Comparison of ENCODE assay signal across 8 cellular contexts in genomic region chr2:217988014-217988839, GRCh38. TPM values are rescaled to one million over a fixed set of nuclear protein-coding genes. Genes with fewer than 3 reads are reported as not detected.
DNase-seq lines count a peak whose midpoint lies in the region; ATAC-seq and TF ChIP-seq lines count a peak whose summit lies in the region.

No MANE protein-coding gene starts in this region.

- no peaks in the 10 kb centered on the region for H3K27me3 ChIP-seq in HUES64 (ENCODE audit: insufficient read depth, low read length)
- no peaks in the 10 kb centered on the region for H3K27me3 ChIP-seq in RWPE2 (ENCODE audit: insufficient read depth, poor library complexity, severe bottlenecking)
- H3K27me3 ChIP-seq in cardiac muscle cell, result peaks cover 3% of the 10 kb centered on the region
- no peaks in the 10 kb centered on the region for H3K27me3 ChIP-seq in ovary
- no peaks in the 10 kb centered on the region for H3K27me3 ChIP-seq in transverse colon

- intact Hi-C loops in ovary (cut with DNase I) (loop anchor here in 3 of 4 donors (2.0 to 10.0 kb wide), 5 partner anchors 43 to 199 kb away; no protein-coding TSS in a partner anchor), transverse colon (cut with DNase I; ENCODE audit: low total_unique reads) (loop anchor here (5.0 kb wide), 2 partner anchors 46 to 101 kb away; no protein-coding TSS in a partner anchor)

- H3K4me3 ChIP-seq in HUES64 (ENCODE audit: low read length) (peak overlapping the region; percentile 35), RWPE2 (ENCODE audit: severe bottlenecking) (no peak overlapping the region), cardiac muscle cell (no peak overlapping the region), ovary (no peak overlapping the region), transverse colon (no peak overlapping the region)

- H3K36me3 ChIP-seq in HUES64 (ENCODE audit: insufficient read depth, low read length) (no peaks in the 10 kb centered on the region), RWPE2 (ENCODE audit: low read depth) (no peaks in the 10 kb centered on the region), cardiac muscle cell (no peaks in the 10 kb centered on the region), ovary (no peaks in the 10 kb centered on the region), transverse colon (no peaks in the 10 kb centered on the region)

- in situ Hi-C loops in transverse colon (cut with MboI; ENCODE audit: low pct_ligation_motif_present in 1 of 4, low pct_unique_long_range_greater_than_20kb in 1 of 4, low sequenced_read_pairs in 3 of 4), result loop anchor here in 3 of 4 donors (5.0 to 25.0 kb wide), 5 partner anchors 83 to 201 kb away; no protein-coding TSS in a partner anchor

- TF ChIP-seq CTCF in GM12872 (IDR thresholded peaks at IDR 0.05; ENCODE audit: insufficient read depth, low read depth, low read length) (peak; percentile 87), RWPE2 (IDR thresholded peaks at IDR 0.05; ENCODE audit: poor library complexity, severe bottlenecking) (peak; percentile 84), cardiac muscle cell (IDR thresholded peaks at IDR 0.05; ENCODE audit: low read depth, low read length) (peak; percentile 91), ovary (IDR thresholded peaks at IDR 0.05) (peak; percentile 84 to 92 (median 91)), transverse colon (IDR thresholded peaks at IDR 0.05) (peak; percentile 81 to 90 (median 89))

- peak; percentile 84 for DNase-seq in RWPE2 (ENCODE audit: low spot score)
- peak; percentile 58 for DNase-seq in activated naive CD4-positive, alpha-beta T cell treated with anti-CD3 and anti-CD28 coated beads, Interleukin-2, amount 50 U/mL, for 16 hours
- peak; percentile 79 to 85 for DNase-seq in cardiac muscle cell (ENCODE audit: low read depth in 1 of 2, low spot score in 1 of 2)
- peak; percentile 84 to 92 (median 91) for DNase-seq in ovary
- DNase-seq in transverse colon, result peak; percentile 86

- TF ChIP-seq POLR2A in ovary (IDR thresholded peaks at IDR 0.05), result no peak
- no peak for TF ChIP-seq POLR2A in transverse colon (IDR thresholded peaks at IDR 0.05)

- 10% methylated on average over 13 of the region's 13 CpGs for WGBS in HUES64
- 2 to 4% (median 3%) methylated on average over 13 of the region's 13 CpGs for WGBS in ovary, 3 donors
- 19 to 27% methylated on average over 3 to 13 of the region's 13 CpGs for WGBS in transverse colon (ENCODE audit: low coverage in 1 of 2), 2 donors

- no peaks in the 10 kb centered on the region for H3K9me3 ChIP-seq in HUES64 (ENCODE audit: insufficient read depth, low read depth, low read length)
- no peaks in the 10 kb centered on the region for H3K9me3 ChIP-seq in RWPE2 (ENCODE audit: severe bottlenecking)
- H3K9me3 ChIP-seq in cardiac muscle cell (ENCODE audit: low read depth), result no peaks in the 10 kb centered on the region
- no peaks in the 10 kb centered on the region for H3K9me3 ChIP-seq in ovary
- no peaks in the 10 kb centered on the region for H3K9me3 ChIP-seq in transverse colon

- peak overlapping the region; percentile 43 for H3K9ac ChIP-seq in HUES64 (ENCODE audit: low read depth, low read length)

- H3K4me1 ChIP-seq in HUES64 (ENCODE audit: insufficient read depth, low read length) (peaks cover 4% of the 10 kb centered on the region), RWPE2 (ENCODE audit: insufficient read depth, poor library complexity, severe bottlenecking) (peaks cover 15% of the 10 kb centered on the region), cardiac muscle cell (ENCODE audit: low read depth) (peaks cover 4% of the 10 kb centered on the region), ovary (ENCODE audit: insufficient read depth) (peaks cover 12% of the 10 kb centered on the region), transverse colon (peaks cover 10 to 16% (median 13%) of the 10 kb centered on the region in 4 donors)

- TF ChIP-seq EP300 in ovary (IDR thresholded peaks at IDR 0.05) (no peak), transverse colon (IDR thresholded peaks at IDR 0.05; ENCODE audit: low read depth) (no peak)

- ATAC-seq in RWPE2 (ENCODE audit: low read depth) (peak; percentile 90), GM19467 (IDR thresholded peaks at IDR 0.05; ENCODE audit: unreplicated experiment) (no peak)

- H3K27ac ChIP-seq in HUES64 (ENCODE audit: low read depth, low read length), result peak overlapping the region; percentile 62
- no peak overlapping the region for H3K27ac ChIP-seq in RWPE2 (ENCODE audit: poor library complexity, severe bottlenecking)
- no peak overlapping the region for H3K27ac ChIP-seq in cardiac muscle cell
- H3K27ac ChIP-seq in ovary, result peak overlapping the region in 1 of 2 donors; percentile 32
- H3K27ac ChIP-seq in transverse colon, result peak overlapping the region; percentile 59 to 72 (median 66)

RNA-seq across cellular contexts. Expression of gene TNS1, which starts 14.6 kb away (rescaled TPM):
- polyA plus RNA-seq in HUES64 (2013, experiment 1 of 2), result 2.9 TPM
- polyA plus RNA-seq in HUES64 (2013, experiment 2 of 2), result 5.5 TPM
- total RNA-seq in cardiac muscle cell (44.3 and 45.0 TPM in 2 replicates), ovary (100 to 1,000 TPM; 141 to 568 (median 366) TPM), transverse colon (100 to 1,000 TPM; 101 to 487 (median 231) TPM)
- polyA plus RNA-seq in cardiac muscle cell (13.7 and 16.7 TPM in 2 replicates), ovary (100 to 1,000 TPM; 140 to 278 TPM)

Comparison
In these comparisons a context has a peak if more than half of its experiments do, and no peak if none do; other contexts are left out.
1. H3K27ac ChIP-seq: peak in HUES64 (single experiment) and transverse colon (4 of 4); none in RWPE2 (single experiment) and cardiac muscle cell (single experiment).
2. Peak in every context shown above with its lines, with median percentiles within 50 percentile points of each other: CTCF ChIP-seq and DNase-seq.